ENCODE assay signal across 8 cellular contexts in the genomic region with DNA sequence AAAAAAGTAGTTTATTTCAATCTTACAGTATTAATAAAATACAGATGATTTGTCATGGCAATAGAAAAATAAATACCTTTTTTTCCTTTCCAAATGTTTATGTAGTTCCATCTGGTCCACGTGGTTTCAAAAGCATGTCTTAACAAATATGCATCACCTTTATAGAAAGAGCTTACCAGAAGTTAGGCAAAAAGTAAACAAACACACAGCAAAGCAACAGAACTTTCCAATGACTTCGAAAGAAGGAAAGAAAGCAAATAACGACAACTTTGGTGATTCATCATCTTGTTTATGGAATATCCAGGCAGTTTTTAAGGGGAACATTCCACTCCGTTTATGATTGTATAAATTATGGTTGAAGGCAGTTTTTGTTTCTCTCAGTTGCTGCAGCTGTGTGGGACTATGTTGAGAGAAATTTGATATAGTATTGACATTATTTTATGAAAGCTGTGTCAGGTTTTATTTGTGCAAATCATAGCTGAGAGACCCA.
"Had no signal": no experiment of that assay in that cellular context is flagged by ENCODE, and none has a peak within 500 bp of the region (broad histone marks: within the 10 kb centered on the region; RNA-seq: fewer than 3 reads in every experiment).

No MANE protein-coding gene starts in this region.

- ATAC-seq: HCT116, K562 had no signal

- H3K4me3 ChIP-seq: GM23338, HAP-1, K562 had no signal

- FAIRE-seq: H1, HTR-8/SVneo, K562 had no signal

- H3K4me1 ChIP-seq: HAP-1 had no signal

- H3K9me3 ChIP-seq: HAP-1 had no signal

- DNase-seq: H7, IMR-90 had no signal

- H3K36me3 ChIP-seq: HAP-1 had no signal
